Comparison of ENCODE assay signal across 20 cellular contexts in genomic region chr9:121642758-121643157, GRCh38.
"Had no signal": no experiment of that assay in that cellular context is flagged by ENCODE, and none has a peak within 500 bp of the region (broad histone marks: within the 10 kb centered on the region; RNA-seq: fewer than 3 reads in every experiment).

No MANE protein-coding gene starts in this region.

- DNase-seq: islet precursor cell; left ventricle myocardium inferior; mesendoderm; naive B cell; natural killer cell; nephron progenitor cell; occipital lobe; ovary; right lobe of liver; stimulated activated CD4-positive, alpha-beta T cell treated with anti-CD3 and anti-CD28 coated beads, Interleukin-12 subunit alpha, Interleukin-12 subunit beta, amount 100 ng/mL, for 4 hours; stimulated activated CD4-positive, alpha-beta T cell treated with anti-CD3 and anti-CD28 coated beads, Interleukin-15, amount 100 ng/mL, for 24 hours; stimulated activated CD4-positive, alpha-beta T cell treated with anti-CD3 and anti-CD28 coated beads, Interleukin-2, amount 100 ng/mL, for 24 hours; stimulated activated CD4-positive, alpha-beta T cell treated with anti-CD3 and anti-CD28 coated beads, Interleukin-4, amount 100 ng/mL, for 1 hour; stimulated activated naive B cell treated with anti-CD40 and anti-IgM and Interleukin-4, amounts not matched to agents 10 μg/mL and 1 μg/mL and 100 μg/mL, for 72 hours; stimulated activated naive CD8-positive, alpha-beta T cell treated with anti-CD3 and anti-CD28 coated beads, Interleukin-15, Interleukin-2, amounts not matched to agents 100 U/mL and 50 U/mL, for 24 hours; stomach; testis; thyroid gland; transverse colon; upper lobe of left lung had no signal
